25 cellular contexts compared by ENCODE assay signal in genomic region chrX:34584781-34585180, GRCh38.
"Had no signal": no experiment of that assay in that cellular context is flagged by ENCODE, and none has a peak within 500 bp of the region (broad histone marks: within the 10 kb centered on the region; RNA-seq: fewer than 3 reads in every experiment).

No MANE protein-coding gene starts in this region.

- H3K27me3 ChIP-seq: foreskin keratinocyte, hepatocyte, spleen, stomach, transverse colon had no signal

- H3K4me1 Mint-ChIP-seq: natural killer cell; stimulated activated naive B cell treated with anti-CD40 and anti-IgM and Interleukin-4, amounts not matched to agents 10 μg/mL and 1 μg/mL and 100 μg/mL, for 72 hours had no signal

- H3K4me1 ChIP-seq: foreskin keratinocyte, pancreas, prostate gland, right lobe of liver, spleen, stomach, transverse colon had no signal

- H3K36me3 ChIP-seq: pancreas, prostate gland, right lobe of liver, spleen, stomach, thoracic aorta, transverse colon had no signal

- H3K27ac Mint-ChIP-seq: dendritic cell treated with granulocyte-macrophage colony-stimulating factor and Interleukin-4, amounts not matched to agents 40 ng/mL and 50 ng/mL, for 4 days; natural killer cell; stimulated activated naive B cell treated with anti-CD40 and anti-IgM and Interleukin-4, amounts not matched to agents 10 μg/mL and 1 μg/mL and 100 μg/mL, for 72 hours had no signal

- H3K4me3 Mint-ChIP-seq: dendritic cell treated with granulocyte-macrophage colony-stimulating factor and Interleukin-4, amounts not matched to agents 40 ng/mL and 50 ng/mL, for 4 days; natural killer cell; stimulated activated naive B cell treated with anti-CD40 and anti-IgM and Interleukin-4, amounts not matched to agents 10 μg/mL and 1 μg/mL and 100 μg/mL, for 72 hours had no signal

- DNase-seq: cerebellar nuclear complex; erythroblast; foreskin keratinocyte; kidney; left cardiac atrium; left ventricle myocardium superior; mesendoderm; natural killer cell; occipital lobe; pancreas; retina; right lobe of liver; spleen; stimulated activated CD4-positive, alpha-beta T cell treated with anti-CD3 and anti-CD28 coated beads, Interleukin-15, amount 100 ng/mL, for 24 hours; stimulated activated CD4-positive, alpha-beta T cell treated with anti-CD3 and anti-CD28 coated beads, Interleukin-1b, Interleukin-23, amount 100 ng/mL, for 48 hours; stimulated activated CD4-positive, alpha-beta T cell treated with anti-CD3 and anti-CD28 coated beads, Interleukin-4, amount 100 ng/mL, for 24 hours; stimulated activated naive B cell treated with anti-CD40 and anti-IgM and Interleukin-4, amounts not matched to agents 10 μg/mL and 1 μg/mL and 100 μg/mL, for 72 hours; stomach; substantia nigra; transverse colon had no signal

- H3K36me3 Mint-ChIP-seq: natural killer cell; stimulated activated naive B cell treated with anti-CD40 and anti-IgM and Interleukin-4, amounts not matched to agents 10 μg/mL and 1 μg/mL and 100 μg/mL, for 72 hours had no signal

- H3K27ac ChIP-seq: foreskin keratinocyte, hepatocyte, pancreas, prostate gland, right lobe of liver, spleen, stomach, thoracic aorta, transverse colon had no signal

- H2AFZ ChIP-seq: hepatocyte had no signal

- H3K9me3 ChIP-seq: pancreas, prostate gland, right lobe of liver, thoracic aorta, transverse colon had no signal

- FAIRE-seq: pancreas had no signal

- H3K9me3 Mint-ChIP-seq: dendritic cell treated with granulocyte-macrophage colony-stimulating factor and Interleukin-4, amounts not matched to agents 40 ng/mL and 50 ng/mL, for 4 days had no signal

- ATAC-seq: foreskin keratinocyte; left cardiac atrium; left ventricle myocardium superior; natural killer cell; pancreas; right lobe of liver; stimulated activated naive B cell treated with anti-CD40 and anti-IgM and Interleukin-4, amounts not matched to agents 10 μg/mL and 1 μg/mL and 100 μg/mL, for 72 hours had no signal

- H3K4me3 ChIP-seq: hepatocyte, lung, pancreas, prostate gland, right lobe of liver, spleen, stomach, thoracic aorta, transverse colon had no signal

- H3K27me3 Mint-ChIP-seq: dendritic cell treated with granulocyte-macrophage colony-stimulating factor and Interleukin-4, amounts not matched to agents 40 ng/mL and 50 ng/mL, for 4 days; stimulated activated naive B cell treated with anti-CD40 and anti-IgM and Interleukin-4, amounts not matched to agents 10 μg/mL and 1 μg/mL and 100 μg/mL, for 72 hours had no signal

- H3K79me2 ChIP-seq: hepatocyte had no signal
